1 cellular context compared by ENCODE assay signal in the genomic region with DNA sequence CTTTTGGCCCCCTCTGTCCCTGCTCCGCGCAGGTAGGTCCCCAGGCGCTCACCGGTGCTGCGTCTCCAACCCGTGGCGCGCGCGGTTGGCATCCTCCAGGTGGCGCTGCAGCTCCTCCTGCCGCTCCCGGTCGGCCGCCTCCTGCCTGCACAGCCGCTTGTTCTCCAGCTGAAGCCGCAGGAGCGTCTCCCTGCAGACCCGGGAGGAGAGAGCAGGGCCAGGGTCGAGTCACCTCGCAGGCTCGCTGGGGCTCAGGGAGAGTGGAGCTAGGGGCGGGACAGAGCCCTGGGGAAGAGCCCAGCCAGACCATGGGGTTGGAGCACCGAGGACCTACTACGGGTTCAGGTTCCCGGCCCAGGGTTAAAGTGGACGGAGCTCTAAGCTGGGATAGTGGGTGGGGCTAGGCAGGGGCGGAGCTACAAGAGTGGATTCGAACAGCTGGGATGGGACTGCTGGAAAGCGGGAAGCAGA.
A peak's percentile ranks its signal among the peaks of the same experiment; 100 is the strongest.
TF ChIP-seq lines count a peak whose summit lies in the region.

No MANE protein-coding gene starts in this region.

TF ChIP-seq in K562, 482 proteins besides CTCF, POLR2A, EP300 and RAD21 (continued from another document):
- TF ChIP-seq BHLHE40 (IDR thresholded peaks at IDR 0.05; ENCODE audit: low read length) (no peak), ZFPM2 (CRISPR knock-in tag; IDR thresholded peaks at IDR 0.05) (no peak), RBM34 (IDR thresholded peaks at IDR 0.05; ENCODE audit: borderline replicate concordance, insufficient read depth, low read length) (no peak), PHF20 (IDR thresholded peaks at IDR 0.05; ENCODE audit: partially characterized antibody) (no peak), GABPB1 (CRISPR knock-in tag; IDR thresholded peaks at IDR 0.05) (0 out of 2 replicates have a peak, but pooled peaks have one; percentile 25), ZBTB8A (IDR thresholded peaks at IDR 0.05; ENCODE audit: partially characterized antibody) (no peak), ZNF384 (IDR thresholded peaks at IDR 0.05; ENCODE audit: low read depth, low read length) (no peak), SRSF7 (optimal IDR thresholded peaks at IDR 0.05; ENCODE audit: low read depth, low read length) (no peak)
- TF ChIP-seq, protein P1, sequence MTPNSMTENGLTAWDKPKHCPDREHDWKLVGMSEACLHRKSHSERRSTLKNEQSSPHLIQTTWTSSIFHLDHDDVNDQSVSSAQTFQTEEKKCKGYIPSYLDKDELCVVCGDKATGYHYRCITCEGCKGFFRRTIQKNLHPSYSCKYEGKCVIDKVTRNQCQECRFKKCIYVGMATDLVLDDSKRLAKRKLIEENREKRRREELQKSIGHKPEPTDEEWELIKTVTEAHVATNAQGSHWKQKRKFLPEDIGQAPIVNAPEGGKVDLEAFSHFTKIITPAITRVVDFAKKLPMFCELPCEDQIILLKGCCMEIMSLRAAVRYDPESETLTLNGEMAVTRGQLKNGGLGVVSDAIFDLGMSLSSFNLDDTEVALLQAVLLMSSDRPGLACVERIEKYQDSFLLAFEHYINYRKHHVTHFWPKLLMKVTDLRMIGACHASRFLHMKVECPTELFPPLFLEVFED (CRISPR knock-in tag; conservative IDR thresholded peaks at IDR 0.05) = no peak
